8 cellular contexts compared by ENCODE assay signal in genomic region chr20:45036044-45036755, GRCh38.
A peak's percentile ranks its signal among the peaks of the same experiment; 100 is the strongest.
DNase-seq lines count a peak whose midpoint lies in the region; ATAC-seq lines count a peak whose summit lies in the region.

No MANE protein-coding gene starts in this region.

- no peak overlapping the region for H3K4me3 Mint-ChIP-seq in IgD-negative memory B cell

- peak overlapping the region in 2 of 3 donors; percentile 49 to 62 for H3K27ac Mint-ChIP-seq in IgD-negative memory B cell

- ATAC-seq in HG02938 (IDR thresholded peaks at IDR 0.05; ENCODE audit: unreplicated experiment) (no peak), HG02798 (IDR thresholded peaks at IDR 0.05; ENCODE audit: poor library complexity, unreplicated experiment) (no peak)

- H3K9me3 Mint-ChIP-seq in IgD-negative memory B cell: peaks cover 0 to 5% (median 0%) of the 10 kb centered on the region in 3 donors

- H3K27me3 Mint-ChIP-seq in IgD-negative memory B cell: no peaks in the 10 kb centered on the region

- peaks cover 14% of the 10 kb centered on the region for H3K36me3 Mint-ChIP-seq in IgD-negative memory B cell

- peaks cover 33 to 44% (median 38%) of the 10 kb centered on the region in 3 donors for H3K4me1 Mint-ChIP-seq in IgD-negative memory B cell

- DNase-seq in activated CD4-positive, alpha-beta T cell treated with anti-CD3 and anti-CD28 coated beads for 4 hours: peak; percentile 59
- DNase-seq in fibroblast of gingiva (ENCODE audit: low read depth) (peak; percentile 83), NK-92 (lab: John Stamatoyannopoulos, UW; ENCODE audit: unreplicated experiment) (no peak), GOT3 (lab: John Stamatoyannopoulos, UW) (no peak)
- peak; percentile 25 for DNase-seq in stimulated activated CD8-positive, alpha-beta memory T cell treated with anti-CD3 and anti-CD28 coated beads, Interleukin-12 subunit alpha, Interleukin-12 subunit beta, amount 100 ng/mL, for 4 hours (ENCODE audit: low read depth)

Comparison
In these comparisons a context has a peak if more than half of its experiments do, and no peak if none do; other contexts are left out.
1. DNase-seq: peak in activated CD4-positive, alpha-beta T cell treated with anti-CD3 and anti-CD28 coated beads for 4 hours (2 of 2), fibroblast of gingiva (single experiment) and stimulated activated CD8-positive, alpha-beta memory T cell treated with anti-CD3 and anti-CD28 coated beads, Interleukin-12 subunit alpha, Interleukin-12 subunit beta, amount 100 ng/mL, for 4 hours (single experiment); none in NK-92 (single experiment) and GOT3 (single experiment).